8 cellular contexts compared by ENCODE assay signal in the genomic region with DNA sequence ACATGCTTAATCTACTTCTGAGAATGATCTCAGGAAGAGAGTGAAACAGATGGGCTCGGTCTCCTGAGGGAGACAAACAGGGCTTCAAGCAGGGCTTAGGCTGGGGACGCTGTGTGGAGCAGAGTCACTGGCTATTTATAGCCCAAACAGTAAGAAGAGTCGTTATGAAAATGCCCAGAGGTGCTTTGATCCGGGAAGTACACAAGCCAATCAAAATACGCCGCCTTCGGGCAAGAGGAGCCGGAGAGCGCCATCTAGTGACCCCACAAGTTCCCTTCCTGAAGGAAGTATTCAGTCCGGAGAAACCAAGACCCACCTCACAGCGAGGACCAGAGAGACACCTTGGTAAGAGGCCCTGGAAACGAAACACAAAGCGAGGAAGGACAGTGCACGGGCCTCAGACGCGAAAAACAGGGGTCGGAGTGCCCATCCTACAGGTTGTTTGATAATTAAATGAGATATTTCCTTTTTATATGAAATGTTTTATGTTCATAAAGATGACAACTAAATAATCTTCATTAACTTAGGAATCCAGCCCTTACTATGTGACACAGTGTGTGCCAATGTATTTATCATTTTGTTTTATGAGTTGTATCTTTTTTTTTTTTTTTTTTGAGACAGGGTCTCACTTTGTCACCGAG. TPM values are rescaled to one million over a fixed set of nuclear protein-coding genes. Genes with fewer than 3 reads are reported as not detected.
DNase-seq lines count a peak whose midpoint lies in the region; ATAC-seq and TF ChIP-seq lines count a peak whose summit lies in the region.

No MANE protein-coding gene starts in this region.

- H3K9me3 Mint-ChIP-seq in activated naive CD8-positive, alpha-beta T cell treated with anti-CD3 and anti-CD28 coated beads, Interleukin-2, amount 50 U/mL, for 24 hours = peaks cover 6% of the 10 kb centered on the region

- H3K27me3 ChIP-seq in heart right ventricle (no peaks in the 10 kb centered on the region), rectal smooth muscle tissue (ENCODE audit: control insufficient read depth, insufficient read depth, low read length) (no peaks in the 10 kb centered on the region), vagina (no peaks in the 10 kb centered on the region)

- no peak for TF ChIP-seq POLR2A in vagina (IDR thresholded peaks at IDR 0.05)

- peaks cover 0 to 11% (median 0%) of the 10 kb centered on the region in 11 donors for H3K9me3 ChIP-seq in heart right ventricle
- H3K9me3 ChIP-seq in vagina = no peaks in the 10 kb centered on the region

- H3K27me3 Mint-ChIP-seq in activated naive CD8-positive, alpha-beta T cell treated with anti-CD3 and anti-CD28 coated beads, Interleukin-2, amount 50 U/mL, for 24 hours = peaks cover 4% of the 10 kb centered on the region

- H3K4me3 ChIP-seq in heart right ventricle (peak overlapping the region in 8 of 10 donors; percentile 4 to 45 (median 34)), rectal smooth muscle tissue (ENCODE audit: low read length) (peak overlapping the region; percentile 45), vagina (peak overlapping the region; percentile 33 to 45)

- intact Hi-C loops in heart right ventricle (cut with DNase I) (loop anchor here (1.0 to 10.0 kb wide), 9 partner anchors 52 to 202 kb away; partner anchors contain the start of genes CNST (in 5 of the 10) and TFB2M (in 5 of the 10)), vagina (cut with DNase I) (loop anchor here (5.0 kb wide), 2 partner anchors 52 to 202 kb away; no protein-coding TSS in a partner anchor)

- ATAC-seq in HG02852 (IDR thresholded peaks at IDR 0.05; ENCODE audit: unreplicated experiment) (peak; percentile 94), heart right ventricle (peak; percentile 88 to 97 (median 92))
- ATAC-seq in activated naive CD8-positive, alpha-beta T cell treated with anti-CD3 and anti-CD28 coated beads, Interleukin-2, amount 50 U/mL, for 24 hours = peak; percentile 99

- H3K4me1 ChIP-seq in heart right ventricle = peaks cover 3 to 26% (median 10%) of the 10 kb centered on the region in 9 donors
- H3K4me1 ChIP-seq in rectal smooth muscle tissue (ENCODE audit: control insufficient read depth, insufficient read depth, low read length) = no peaks in the 10 kb centered on the region
- H3K4me1 ChIP-seq in vagina = peaks cover 18% of the 10 kb centered on the region

- WGBS in heart right ventricle, 2 donors = 5 to 8% methylated on average over 18 of the region's 18 CpGs

- peak overlapping the region; percentile 1 for H3K27ac Mint-ChIP-seq in activated naive CD8-positive, alpha-beta T cell treated with anti-CD3 and anti-CD28 coated beads, Interleukin-2, amount 50 U/mL, for 24 hours

- peak; percentile 90 for DNase-seq in GM13976 (ENCODE audit: low spot score)
- DNase-seq in NCI-H1436 treated with DMSO at 0.1 percent for 48 hours (lab: John Stamatoyannopoulos, UW) = peak; percentile 95
- DNase-seq in SW 1271 (lab: John Stamatoyannopoulos, UW) = peak; percentile 86 to 97
- peak; percentile 85 for DNase-seq in activated naive CD8-positive, alpha-beta T cell treated with anti-CD3 and anti-CD28 coated beads, Interleukin-2, amount 50 U/mL, for 24 hours
- DNase-seq in heart right ventricle = peak; percentile 81 to 92
- DNase-seq in vagina (ENCODE audit: extremely low spot score in 2 of 2) = no peak

- H3K36me3 Mint-ChIP-seq in activated naive CD8-positive, alpha-beta T cell treated with anti-CD3 and anti-CD28 coated beads, Interleukin-2, amount 50 U/mL, for 24 hours (ENCODE audit: low read depth) = no peaks in the 10 kb centered on the region

- peak; percentile 75 for TF ChIP-seq CTCF in GM13976 (IDR thresholded peaks at IDR 0.05; ENCODE audit: borderline replicate concordance, control extremely low read depth, extremely low read depth, insufficient read depth, missing control alignments)
- TF ChIP-seq CTCF in heart right ventricle (IDR thresholded peaks at IDR 0.05) = peak; percentile 74 to 96 (median 91)
- TF ChIP-seq CTCF in vagina (IDR thresholded peaks at IDR 0.05) = peak; percentile 61 to 73 (median 62)

- H3K9ac ChIP-seq in rectal smooth muscle tissue (ENCODE audit: low read length) = no peak overlapping the region

- in situ Hi-C loops in GM13976 (cut with MboI; ENCODE audit: low sequenced_read_pairs, unreplicated experiment) = loop anchor here (5.0 kb wide), 1 partner anchor 202 kb away; no protein-coding TSS in a partner anchor

- peak overlapping the region in 9 of 10 donors; percentile 18 to 87 (median 49) for H3K27ac ChIP-seq in heart right ventricle
- no peak overlapping the region for H3K27ac ChIP-seq in rectal smooth muscle tissue (ENCODE audit: low read depth, low read length)
- peak overlapping the region; percentile 64 for H3K27ac ChIP-seq in vagina

- no peaks in the 10 kb centered on the region for H3K36me3 ChIP-seq in heart right ventricle
- H3K36me3 ChIP-seq in rectal smooth muscle tissue (ENCODE audit: control insufficient read depth, insufficient read depth, low read length) = no peaks in the 10 kb centered on the region
- no peaks in the 10 kb centered on the region for H3K36me3 ChIP-seq in vagina

- peaks cover 6% of the 10 kb centered on the region for H3K4me1 Mint-ChIP-seq in activated naive CD8-positive, alpha-beta T cell treated with anti-CD3 and anti-CD28 coated beads, Interleukin-2, amount 50 U/mL, for 24 hours

- H3K4me3 Mint-ChIP-seq in activated naive CD8-positive, alpha-beta T cell treated with anti-CD3 and anti-CD28 coated beads, Interleukin-2, amount 50 U/mL, for 24 hours = peak overlapping the region; percentile 50

RNA-seq across cellular contexts. Expression of gene SCCPDH, which starts 25.0 kb away (rescaled TPM):
- 10 to 100 TPM; 27.4 to 37.5 (median 31.5) TPM for total RNA-seq in heart right ventricle
- 10 to 100 TPM in 1 of 2 donors, 1 to 10 TPM in 1; 9.9 to 22.7 TPM for polyA plus RNA-seq in heart right ventricle
- total RNA-seq in vagina = 18.2 TPM

Comparison
In these comparisons a context has a peak if more than half of its experiments do, and no peak if none do; other contexts are left out.
1. DNase-seq: peak in GM13976 (single experiment), NCI-H1436 treated with DMSO at 0.1 percent for 48 hours (single experiment), SW 1271 (2 of 2), activated naive CD8-positive, alpha-beta T cell treated with anti-CD3 and anti-CD28 coated beads, Interleukin-2, amount 50 U/mL, for 24 hours (single experiment) and heart right ventricle (2 of 2); none in vagina (0 of 2).
2. Peak in every context shown above with its lines, with median percentiles within 50 percentile points of each other: CTCF ChIP-seq, ATAC-seq and H3K4me3 ChIP-seq.